Comparison of ENCODE assay signal across 23 cellular contexts in genomic region chr2:174184915-174185314, GRCh38.
"Had no signal": no experiment of that assay in that cellular context is flagged by ENCODE, and none has a peak within 500 bp of the region (broad histone marks: within the 10 kb centered on the region; RNA-seq: fewer than 3 reads in every experiment).

No MANE protein-coding gene starts in this region.

- H3K27ac ChIP-seq: ascending aorta, cardiac muscle cell had no signal

- H3K9me3 ChIP-seq: ascending aorta had no signal

- H3K27ac Mint-ChIP-seq: activated CD4-positive, alpha-beta T cell treated with anti-CD3 and anti-CD28 coated beads, Interleukin-2, amount 10 ng/mL, durations not matched to agents 24 days and 14 days; activated CD8-positive, alpha-beta T cell treated with anti-CD3 and anti-CD28 coated beads, Interleukin-2, amount 10 ng/mL, durations not matched to agents 7 days and 5 days; activated naive CD4-positive, alpha-beta T cell treated with anti-CD3 and anti-CD28 coated beads, Interleukin-2, amount 50 U/mL, for 24 hours; activated naive CD8-positive, alpha-beta T cell treated with anti-CD3 and anti-CD28 coated beads, Interleukin-2, amount 10 ng/mL, durations not matched to agents 7 days and 5 days; activated T-cell treated with anti-CD3 and anti-CD28 coated beads, Interleukin-2, amount 50 U/mL, for 24 hours; activated T-helper 2 cell treated with anti-CD3 and anti-CD28 coated beads, Interferon-gamma antibody, Interleukin-2, Interleukin-4, amounts not matched to agents 10 μg/mL and 5 μg/mL and 100 μg/mL, durations not matched to agents 14 hours and 24 hours and 36 hours had no signal

- DNase-seq: activated CD4-positive, alpha-beta T cell treated with anti-CD3 and anti-CD28 coated beads, Interleukin-2, amount 10 ng/mL, durations not matched to agents 24 days and 14 days; activated CD4-positive, alpha-beta T cell treated with anti-CD3 and anti-CD28 coated beads, Interleukin-2, amount 50 U/mL, for 48 hours; activated CD8-positive, alpha-beta T cell treated with anti-CD3 and anti-CD28 coated beads, Interleukin-2, amount 10 ng/mL, durations not matched to agents 7 days and 5 days; activated gamma-delta T cell; activated naive CD4-positive, alpha-beta T cell treated with Interleukin-2 at 50 U/mL for 16 hours; activated naive CD8-positive, alpha-beta T cell treated with anti-CD3 and anti-CD28 coated beads, Interleukin-2, amount 10 ng/mL, durations not matched to agents 7 days and 5 days; activated T-cell treated with anti-CD3 and anti-CD28 coated beads, Interleukin-2, amount 50 U/mL, for 24 hours; amygdala; NCI-H1105; NCI-H1417 treated with DMSO at 0.1 percent for 48 hours; NCI-H187 treated with DMSO at 0.1 percent for 48 hours; NCI-H2081; NCI-H345; NCI-H524 treated with DMSO at 0.1 percent for 48 hours; Right ventricle myocardium superior; SW 1271; T-helper 1 cell; T1000 had no signal

- H3K4me3 Mint-ChIP-seq: activated CD4-positive, alpha-beta T cell treated with anti-CD3 and anti-CD28 coated beads, Interleukin-2, amount 10 ng/mL, durations not matched to agents 24 days and 14 days; activated CD8-positive, alpha-beta T cell treated with anti-CD3 and anti-CD28 coated beads, Interleukin-2, amount 10 ng/mL, durations not matched to agents 7 days and 5 days; activated naive CD4-positive, alpha-beta T cell treated with anti-CD3 and anti-CD28 coated beads, Interleukin-2, amount 50 U/mL, for 24 hours; activated naive CD8-positive, alpha-beta T cell treated with anti-CD3 and anti-CD28 coated beads, Interleukin-2, amount 10 ng/mL, durations not matched to agents 7 days and 5 days; activated T-cell treated with anti-CD3 and anti-CD28 coated beads, Interleukin-2, amount 50 U/mL, for 24 hours; central memory CD8-positive, alpha-beta T cell had no signal

- H3K36me3 ChIP-seq: ascending aorta, cardiac muscle cell had no signal

- H3K4me1 ChIP-seq: ascending aorta had no signal

- H3K27me3 ChIP-seq: ascending aorta, cardiac muscle cell had no signal

- H3K27me3 Mint-ChIP-seq: activated CD4-positive, alpha-beta T cell treated with anti-CD3 and anti-CD28 coated beads, Interleukin-2, amount 10 ng/mL, durations not matched to agents 24 days and 14 days; activated naive CD4-positive, alpha-beta T cell treated with anti-CD3 and anti-CD28 coated beads, Interleukin-2, amount 50 U/mL, for 24 hours; activated naive CD8-positive, alpha-beta T cell treated with anti-CD3 and anti-CD28 coated beads, Interleukin-2, amount 10 ng/mL, durations not matched to agents 7 days and 5 days; activated T-cell treated with anti-CD3 and anti-CD28 coated beads, Interleukin-2, amount 50 U/mL, for 24 hours; central memory CD8-positive, alpha-beta T cell had no signal

- H3K4me3 ChIP-seq: ascending aorta, cardiac muscle cell had no signal

- ATAC-seq: activated CD8-positive, alpha-beta T cell treated with anti-CD3 and anti-CD28 coated beads, Interleukin-2, amount 10 ng/mL, durations not matched to agents 7 days and 5 days had no signal
